In genomic region chr10:56135806-56136205, GRCh38 we compare ENCODE assay signal across 21 cellular contexts.
"Had no signal": no experiment of that assay in that cellular context is flagged by ENCODE, and none has a peak within 500 bp of the region (broad histone marks: within the 10 kb centered on the region; RNA-seq: fewer than 3 reads in every experiment).

No MANE protein-coding gene starts in this region.

- DNase-seq: activated CD4-positive, alpha-beta T cell treated with anti-CD3 and anti-CD28 coated beads, Interleukin-2, amount 50 U/mL, for 48 hours; activated gamma-delta T cell; colonic mucosa; endodermal cell; foreskin fibroblast; glutamatergic neuron; hippocampal formation; left cardiac atrium; mesenchymal stem cell; mucosa of descending colon; naive B cell; stimulated activated CD4-positive, alpha-beta T cell treated with anti-CD3 and anti-CD28 coated beads, Interleukin-12 subunit alpha, Interleukin-12 subunit beta, amount 100 ng/mL, for 4 hours; stimulated activated CD4-positive, alpha-beta T cell treated with anti-CD3 and anti-CD28 coated beads, Interleukin-2, amount 100 ng/mL, for 24 hours; stimulated activated naive CD8-positive, alpha-beta T cell treated with anti-CD3 and anti-CD28 coated beads, Interleukin-15, Interleukin-2, amounts not matched to agents 100 U/mL and 50 U/mL, for 24 hours; substantia nigra; tibial artery; WERI-Rb-1 had no signal

- H3K4me1 Mint-ChIP-seq: activated naive CD4-positive, alpha-beta T cell treated with anti-CD3 and anti-CD28 coated beads, Interleukin-2, amount 50 U/mL, for 24 hours; central memory CD8-positive, alpha-beta T cell; naive B cell had no signal

- H3K4me3 Mint-ChIP-seq: activated naive CD4-positive, alpha-beta T cell treated with anti-CD3 and anti-CD28 coated beads, Interleukin-2, amount 50 U/mL, for 24 hours; central memory CD8-positive, alpha-beta T cell; endodermal cell; naive B cell; neural crest cell had no signal

- H3K36me3 Mint-ChIP-seq: activated naive CD4-positive, alpha-beta T cell treated with anti-CD3 and anti-CD28 coated beads, Interleukin-2, amount 50 U/mL, for 24 hours; naive B cell had no signal

- H3K9me3 Mint-ChIP-seq: activated naive CD4-positive, alpha-beta T cell treated with anti-CD3 and anti-CD28 coated beads, Interleukin-2, amount 50 U/mL, for 24 hours; endodermal cell; naive B cell had no signal

- H3K27ac Mint-ChIP-seq: activated naive CD4-positive, alpha-beta T cell treated with anti-CD3 and anti-CD28 coated beads, Interleukin-2, amount 50 U/mL, for 24 hours; endodermal cell; naive B cell; progenitor cell of endocrine pancreas had no signal

- ATAC-seq: left cardiac atrium; mucosa of descending colon; stimulated activated naive CD8-positive, alpha-beta T cell treated with anti-CD3 and anti-CD28 coated beads, Interleukin-15, Interleukin-2, amounts not matched to agents 100 U/mL and 50 U/mL, for 24 hours had no signal
